In the genomic region with DNA sequence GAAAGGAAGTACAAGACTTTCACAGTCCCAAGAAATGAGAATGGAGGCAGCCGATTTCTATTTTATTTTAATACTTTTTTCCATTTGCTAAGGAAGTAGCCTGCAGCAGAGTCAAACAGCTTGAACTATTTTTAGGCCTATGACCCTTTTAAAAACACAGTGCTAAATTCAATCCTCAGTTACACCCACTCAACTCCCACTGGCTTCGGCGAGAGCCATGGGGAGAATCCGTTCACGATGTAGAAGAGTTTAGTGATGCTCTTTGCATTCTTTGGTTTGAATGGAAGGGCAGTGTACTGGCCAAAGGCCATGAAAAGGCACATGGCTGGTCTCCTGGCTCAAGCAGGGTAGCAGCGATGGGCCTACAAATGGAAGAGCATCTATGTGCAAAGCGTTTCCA, we compare ENCODE assay signal across 14 cellular contexts.
A peak's percentile ranks its signal among the peaks of the same experiment; 100 is the strongest.
DNase-seq lines count a peak whose midpoint lies in the region; ATAC-seq and TF ChIP-seq lines count a peak whose summit lies in the region.
"Had no signal": no experiment of that assay in that cellular context is flagged by ENCODE, and none has a peak within 500 bp of the region (broad histone marks: within the 10 kb centered on the region; RNA-seq: fewer than 3 reads in every experiment).

No MANE protein-coding gene starts in this region.

- H3K79me1 ChIP-seq in IMR-90 (ENCODE audit: low read depth in 1 of 2, low read length in 2 of 2), result peaks cover 24 to 42% of the 10 kb centered on the region in 2 experiments; a peak in 3 of 4 replicates

- H2BK20ac ChIP-seq in IMR-90 (ENCODE audit: low read depth, low read length), result no peak overlapping the region

- TF ChIP-seq CTCF in IMR-90 (conservative IDR thresholded peaks at IDR 0.05; ENCODE audit: low read depth, low read length) (no peak), brain microvascular endothelial cell (IDR thresholded peaks at IDR 0.05; ENCODE audit: low read depth, low read length, missing control alignments) (no peak)

- H3K4me1 ChIP-seq in IMR-90 (ENCODE audit: control insufficient read depth, insufficient read depth, low read length) (peaks cover 4% of the 10 kb centered on the region; the same call in 1 of the 2 replicates), muscle layer of colon (ENCODE audit: insufficient read depth, low read length) (peaks cover 28% of the 10 kb centered on the region)
- no peaks in the 10 kb centered on the region for H3K4me1 ChIP-seq in CD4-positive, alpha-beta memory T cell (ENCODE audit: insufficient read depth, low read length)
- H3K4me1 ChIP-seq: colonic mucosa had no signal

- no peaks in the 10 kb centered on the region for H4K20me1 ChIP-seq in IMR-90 (ENCODE audit: insufficient read depth, low read length)

- H3K56ac ChIP-seq in IMR-90 (ENCODE audit: extremely low read depth, insufficient read depth, low read length), result no peak overlapping the region

- H3K9me3 ChIP-seq in IMR-90 (ENCODE audit: control insufficient read depth, insufficient read depth, low read length) (no peaks in the 10 kb centered on the region), muscle layer of colon (ENCODE audit: low read length) (no peaks in the 10 kb centered on the region)
- H3K9me3 ChIP-seq in CD4-positive, alpha-beta memory T cell (ENCODE audit: control insufficient read depth in 1 of 2, low read length in 2 of 2), result no peaks in the 10 kb centered on the region
- H3K9me3 ChIP-seq: colonic mucosa, ovary had no signal

- peaks cover 24 to 44% of the 10 kb centered on the region in 2 donors for H3K36me3 Mint-ChIP-seq in stimulated activated naive B cell treated with anti-CD40 and anti-IgM and Interleukin-4, amounts not matched to agents 10 μg/mL and 1 μg/mL and 100 μg/mL, for 72 hours
- H3K36me3 Mint-ChIP-seq in CD4-positive, alpha-beta memory T cell, result peaks cover 21 to 28% of the 10 kb centered on the region in 2 donors

- H3K27me3 Mint-ChIP-seq in stimulated activated naive B cell treated with anti-CD40 and anti-IgM and Interleukin-4, amounts not matched to agents 10 μg/mL and 1 μg/mL and 100 μg/mL, for 72 hours, result no peaks in the 10 kb centered on the region
- no peaks in the 10 kb centered on the region for H3K27me3 Mint-ChIP-seq in CD4-positive, alpha-beta memory T cell

- no peak overlapping the region for H2AK5ac ChIP-seq in IMR-90 (ENCODE audit: low read depth, low read length)

- no peak overlapping the region for H4K8ac ChIP-seq in IMR-90 (ENCODE audit: low read depth in 2 of 2, low read length in 2 of 2)

- H3K4me3 ChIP-seq in IMR-90 (ENCODE audit: insufficient read depth, low read depth, low read length) (no peak overlapping the region), brain microvascular endothelial cell (ENCODE audit: low read depth, low read length) (no peak overlapping the region), muscle layer of colon (ENCODE audit: low read depth in 1 of 2, low read length in 2 of 2) (no peak overlapping the region)
- H3K4me3 ChIP-seq in CD4-positive, alpha-beta memory T cell (ENCODE audit: low read length in 2 of 2), result no peak overlapping the region
- H3K4me3 ChIP-seq: colonic mucosa, ovary had no signal

- H2BK120ac ChIP-seq in IMR-90 (ENCODE audit: low read depth, low read length), result no peak overlapping the region

- H3K4me2 ChIP-seq in IMR-90 (ENCODE audit: low read depth, low read length), result no peak overlapping the region

- TF ChIP-seq RAD21 in IMR-90 (IDR thresholded peaks at IDR 0.05; ENCODE audit: low read length), result no peak

- CTCF ChIA-PET in IMR-90 (lab: Yijun Ruan, JAX), result no interaction called here
- CTCF ChIA-PET in CD4-positive, alpha-beta memory T cell (lab: Charles Lee; ENCODE audit: partially characterized antibody), result no interaction called here

- peak overlapping the region; percentile 37; the same call in 1 of the 2 replicates for H4K5ac ChIP-seq in IMR-90 (ENCODE audit: low read depth, low read length)

- in situ Hi-C loops in IMR-90 (cut with MboI; ENCODE audit: low sequenced_read_pairs) (no loop called here), brain microvascular endothelial cell (cut with HindIII; ENCODE audit: low pct_ligation_motif_present, low sequenced_read_pairs) (no loop called here)

- no peak overlapping the region for H3K27ac ChIP-seq in IMR-90 (ENCODE audit: insufficient read depth, low read length)
- peak overlapping the region; percentile 17 for H3K27ac ChIP-seq in brain microvascular endothelial cell
- H3K27ac ChIP-seq in muscle layer of colon (ENCODE audit: low read depth, low read length), result peak overlapping the region; percentile 19
- H3K27ac ChIP-seq in CD4-positive, alpha-beta memory T cell (ENCODE audit: low read depth, low read length), result no peak overlapping the region
- H3K27ac ChIP-seq: colonic mucosa, ovary had no signal

- H3K27me3 ChIP-seq in IMR-90 (ENCODE audit: control insufficient read depth, insufficient read depth, low read length) (no peaks in the 10 kb centered on the region), brain microvascular endothelial cell (replicated peaks) (no peaks in the 10 kb centered on the region), muscle layer of colon (ENCODE audit: control insufficient read depth in 1 of 2, insufficient read depth in 2 of 2, low read length in 2 of 2) (no peaks in the 10 kb centered on the region)
- no peaks in the 10 kb centered on the region for H3K27me3 ChIP-seq in CD4-positive, alpha-beta memory T cell (ENCODE audit: insufficient read depth, low read length)
- H3K27me3 ChIP-seq: colonic mucosa, ovary had no signal

- TF ChIP-seq POLR2A in IMR-90 (IDR thresholded peaks at IDR 0.05; ENCODE audit: low read depth, low read length), result no peak

- peak overlapping the region in 1 of 2 donors; percentile 33 for H3K4me3 Mint-ChIP-seq in stimulated activated naive B cell treated with anti-CD40 and anti-IgM and Interleukin-4, amounts not matched to agents 10 μg/mL and 1 μg/mL and 100 μg/mL, for 72 hours
- H3K4me3 Mint-ChIP-seq in CD4-positive, alpha-beta memory T cell, result no peak overlapping the region

- no peak overlapping the region for H2BK5ac ChIP-seq in IMR-90 (ENCODE audit: low read depth, low read length, poor library complexity, severe bottlenecking)

- H2BK15ac ChIP-seq in IMR-90 (ENCODE audit: low read depth, low read length), result no peak overlapping the region

- H3K9ac ChIP-seq in IMR-90 (ENCODE audit: low read depth, low read length) (no peak overlapping the region), muscle layer of colon (ENCODE audit: low read length) (no peak overlapping the region)

- H3K14ac ChIP-seq in IMR-90 (replicated peaks; ENCODE audit: low read depth, low read length), result peak overlapping the region; percentile 49; the same call in 1 of the 2 replicates

- no peaks in the 10 kb centered on the region for H3K36me3 ChIP-seq in IMR-90 (ENCODE audit: control insufficient read depth, insufficient read depth, low read length)
- no peaks in the 10 kb centered on the region for H3K36me3 ChIP-seq in brain microvascular endothelial cell (replicated peaks)
- no peaks in the 10 kb centered on the region for H3K36me3 ChIP-seq in muscle layer of colon (ENCODE audit: insufficient read depth, low read length)
- H3K36me3 ChIP-seq in CD4-positive, alpha-beta memory T cell (ENCODE audit: insufficient read depth, low read length), result no peaks in the 10 kb centered on the region
- H3K36me3 ChIP-seq: colonic mucosa, ovary had no signal

- no peaks in the 10 kb centered on the region for H3K9me1 ChIP-seq in IMR-90 (ENCODE audit: insufficient read depth, low read length)

- BruUV-seq in IMR-90 (replicated peaks; lab: Mats Ljungman, UMichigan), result no TSS peak

- peaks cover 42 to 92% of the 10 kb centered on the region in 2 donors for H3K4me1 Mint-ChIP-seq in stimulated activated naive B cell treated with anti-CD40 and anti-IgM and Interleukin-4, amounts not matched to agents 10 μg/mL and 1 μg/mL and 100 μg/mL, for 72 hours
- peaks cover 11 to 32% (median 13%) of the 10 kb centered on the region in 4 donors for H3K4me1 Mint-ChIP-seq in CD4-positive, alpha-beta memory T cell

- H2AFZ ChIP-seq in IMR-90 (replicated peaks; ENCODE audit: low read length, poor library complexity), result no peak overlapping the region

- H3K9me3 Mint-ChIP-seq in stimulated activated naive B cell treated with anti-CD40 and anti-IgM and Interleukin-4, amounts not matched to agents 10 μg/mL and 1 μg/mL and 100 μg/mL, for 72 hours, result no peaks in the 10 kb centered on the region
- peaks cover 0 to 3% (median 0%) of the 10 kb centered on the region in 8 donors for H3K9me3 Mint-ChIP-seq in CD4-positive, alpha-beta memory T cell

- no peak overlapping the region for H3K23ac ChIP-seq in IMR-90 (ENCODE audit: low read depth, low read length)

- 100% methylated on average over 1 of the region's 7 CpGs; no CpG with 5 or more reads in 1 of the 2 experiments for WGBS in IMR-90 (ENCODE audit: extremely low coverage in 2 of 2, insufficient read length in 1 of 2), 2 experiments

- no peak overlapping the region for H3K4ac ChIP-seq in IMR-90 (ENCODE audit: low read depth, low read length)

- dilution Hi-C loops in IMR-90 (cut with HindIII; ENCODE audit: low sequenced_read_pairs, unreplicated experiment), result no loop called here

- ATAC-seq in IMR-90 (ENCODE audit: low read depth) (no peak), GM21447 (IDR thresholded peaks at IDR 0.05; ENCODE audit: unreplicated experiment) (no peak), GM19455 (IDR thresholded peaks at IDR 0.05; ENCODE audit: unreplicated experiment) (no peak)
- ATAC-seq in stimulated activated naive B cell treated with anti-CD40 and anti-IgM and Interleukin-4, amounts not matched to agents 10 μg/mL and 1 μg/mL and 100 μg/mL, for 72 hours (replicated peaks), result peak; percentile 16 to 23

- DNase-seq in IMR-90 (no peak), brain microvascular endothelial cell (peak; percentile 41)
- DNase-seq in stimulated activated naive B cell treated with anti-CD40 and anti-IgM and Interleukin-4, amounts not matched to agents 10 μg/mL and 1 μg/mL and 100 μg/mL, for 72 hours, result no peak
- DNase-seq in CD4-positive, alpha-beta memory T cell, result no peak
- DNase-seq: activated CD4-positive, alpha-beta T cell treated with anti-CD3 and anti-CD28 coated beads for 4 hours; colonic mucosa; NCI-H1436; NK-92 treated with Interleukin-12 subunit alpha and Interleukin-12 subunit beta, amount 100 ng/mL, for 24 hours; ovary; SIG-M5; T-helper 2 cell had no signal

- intact Hi-C loops in IMR-90 (cut with micrococcal nuclease), result loop anchor here (10.0 kb wide), 1 partner anchor 345 kb away; a partner anchor contains a TSS
- intact Hi-C loops in CD4-positive, alpha-beta memory T cell (cut with micrococcal nuclease), result no loop called here

- POLR2A ChIA-PET in IMR-90 (lab: Charles Lee; ENCODE audit: unreplicated experiment), result no interaction called here
- POLR2A ChIA-PET in CD4-positive, alpha-beta memory T cell (lab: Charles Lee; ENCODE audit: partially characterized antibody), result interaction anchor here (1.2 kb wide), 1 partner anchor 9 kb away, joined by 3 read pairs; no protein-coding TSS in a partner anchor

- no peak overlapping the region for H2AK9ac ChIP-seq in IMR-90 (replicated peaks; ENCODE audit: low read depth, low read length, poor library complexity)

- H4K91ac ChIP-seq in IMR-90 (ENCODE audit: insufficient read depth, low read depth, low read length), result no peak overlapping the region

- peak overlapping the region; percentile 93 for H3K27ac Mint-ChIP-seq in stimulated activated naive B cell treated with anti-CD40 and anti-IgM and Interleukin-4, amounts not matched to agents 10 μg/mL and 1 μg/mL and 100 μg/mL, for 72 hours
- peak overlapping the region in 1 of 7 donors; percentile 29 for H3K27ac Mint-ChIP-seq in CD4-positive, alpha-beta memory T cell

- H3K18ac ChIP-seq in IMR-90 (ENCODE audit: low read depth, low read length), result no peak overlapping the region; the same call in 1 of the 2 replicates

Comparison
In these comparisons a context has a peak if more than half of its experiments do, and no peak if none do; other contexts are left out.
1. ATAC-seq: peak in stimulated activated naive B cell treated with anti-CD40 and anti-IgM and Interleukin-4, amounts not matched to agents 10 μg/mL and 1 μg/mL and 100 μg/mL, for 72 hours (2 of 2); none in IMR-90 (single experiment), GM21447 (single experiment) and GM19455 (single experiment).
2. H3K27ac ChIP-seq: peak in brain microvascular endothelial cell (single experiment) and muscle layer of colon (single experiment); none in IMR-90 (single experiment) and CD4-positive, alpha-beta memory T cell (single experiment).